1 cellular context compared by ENCODE assay signal in the genomic region with DNA sequence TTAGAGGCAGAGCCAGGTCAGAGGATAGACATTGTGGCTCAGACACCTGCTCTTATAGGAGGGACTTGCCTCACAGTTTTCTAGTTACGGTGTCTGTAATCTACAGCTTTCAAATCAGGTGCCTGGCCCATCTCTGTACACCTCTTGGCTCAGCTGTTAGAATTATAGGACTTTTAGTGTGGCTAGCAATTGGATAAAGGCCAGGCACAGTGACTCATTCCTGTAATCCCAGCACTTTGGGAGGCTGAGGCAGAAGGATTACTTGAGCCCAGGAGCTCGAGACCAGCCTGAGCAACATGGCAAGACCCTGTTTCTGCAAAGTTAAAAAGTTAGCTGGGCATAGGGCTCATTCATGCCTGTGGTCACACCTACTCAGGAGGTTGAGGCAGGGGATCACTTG.
TF ChIP-seq lines count a peak whose summit lies in the region.

No MANE protein-coding gene starts in this region.

TF ChIP-seq in HCT116, 20 proteins besides CTCF, POLR2A, EP300 and RAD21 (continued from another document):
- TF ChIP-seq CBX3 (IDR thresholded peaks at IDR 0.05; ENCODE audit: low read depth): no peak
